ENCODE assay signal across 20 cellular contexts in genomic region chr6:36068603-36069002, GRCh38. TPM values are rescaled to one million over a fixed set of nuclear protein-coding genes. Genes with fewer than 3 reads are reported as not detected.
"Had no signal": no experiment of that assay in that cellular context is flagged by ENCODE, and none has a peak within 500 bp of the region (broad histone marks: within the 10 kb centered on the region; RNA-seq: fewer than 3 reads in every experiment).

No MANE protein-coding gene starts in this region.

- H3K9me3 Mint-ChIP-seq: activated naive CD4-positive, alpha-beta T cell treated with anti-CD3 and anti-CD28 coated beads for 36 hours; activated naive CD8-positive, alpha-beta T cell treated with anti-CD3 and anti-CD28 coated beads, Interleukin-2, amount 50 U/mL, for 24 hours; mesothelial cell of epicardium had no signal

- ATAC-seq: activated naive CD8-positive, alpha-beta T cell treated with anti-CD3 and anti-CD28 coated beads, Interleukin-2, amount 50 U/mL, for 24 hours; body of pancreas; esophagus mucosa had no signal

- H3K4me3 Mint-ChIP-seq: activated naive CD4-positive, alpha-beta T cell treated with anti-CD3 and anti-CD28 coated beads for 36 hours; activated naive CD8-positive, alpha-beta T cell treated with anti-CD3 and anti-CD28 coated beads, Interleukin-2, amount 50 U/mL, for 24 hours; mesothelial cell of epicardium had no signal

- H3K4me3 ChIP-seq: body of pancreas, cardiac muscle cell, left ventricle myocardium inferior, sigmoid colon, upper lobe of left lung had no signal

- H3K27me3 Mint-ChIP-seq: activated naive CD8-positive, alpha-beta T cell treated with anti-CD3 and anti-CD28 coated beads, Interleukin-2, amount 50 U/mL, for 24 hours had no signal

- H3K27me3 ChIP-seq: body of pancreas, cardiac muscle cell, sigmoid colon, upper lobe of left lung had no signal

- H3K36me3 ChIP-seq: cardiac muscle cell, left ventricle myocardium inferior, sigmoid colon, upper lobe of left lung had no signal

- H3K9me3 ChIP-seq: body of pancreas, left ventricle myocardium inferior, sigmoid colon, upper lobe of left lung had no signal

- H3K27ac ChIP-seq: body of pancreas, sigmoid colon, upper lobe of left lung had no signal

- H3K27ac Mint-ChIP-seq: activated naive CD4-positive, alpha-beta T cell treated with anti-CD3 and anti-CD28 coated beads for 36 hours; activated naive CD8-positive, alpha-beta T cell treated with anti-CD3 and anti-CD28 coated beads, Interleukin-2, amount 50 U/mL, for 24 hours had no signal

- DNase-seq: activated naive CD4-positive, alpha-beta T cell treated with anti-CD3 and anti-CD28 coated beads for 36 hours; activated naive CD8-positive, alpha-beta T cell treated with anti-CD3 and anti-CD28 coated beads, Interleukin-2, amount 50 U/mL, for 24 hours; activated T-cell treated with anti-CD3 and anti-CD28 coated beads, Interleukin-2, amount 50 U/mL, for 1 hour; body of pancreas; effector CD8-positive, alpha-beta T cell; glutamatergic neuron; hippocampal formation; left ventricle myocardium inferior; mammary epithelial cell; retina; sigmoid colon; stimulated activated CD4-positive, alpha-beta T cell treated with anti-CD3 and anti-CD28 coated beads, Interleukin-2, amount 100 ng/mL, for 48 hours; stimulated activated naive CD4-positive, alpha-beta T cell treated with Interleukin-2 at 50 U/mL for 16 hours; T-helper 9 cell; upper lobe of left lung had no signal

RNA-seq across cellular contexts. Expression of gene SLC26A8, which starts 44.2 kb away (rescaled TPM):
- total RNA-seq: activated naive CD4-positive, alpha-beta T cell treated with anti-CD3 and anti-CD28 coated beads for 36 hours; body of pancreas; cardiac muscle cell; left ventricle myocardium inferior; sigmoid colon; T-helper 1 cell treated with Interleukin-12 subunit alpha and Interleukin-12 subunit beta and Interleukin-4 antibody, amounts not matched to agents 30 ng/mL and 1 ng/mL, for 36 hours had no signal
- polyA plus RNA-seq: neural cell had no signal
